In genomic region chr16:66401610-66402009, GRCh38 we compare ENCODE assay signal across 23 cellular contexts. TPM values are rescaled to one million over a fixed set of nuclear protein-coding genes. Genes with fewer than 3 reads are reported as not detected.
DNase-seq lines count a peak whose midpoint lies in the region; ATAC-seq and TF ChIP-seq lines count a peak whose summit lies in the region.
"Had no signal": no experiment of that assay in that cellular context is flagged by ENCODE, and none has a peak within 500 bp of the region (broad histone marks: within the 10 kb centered on the region; RNA-seq: fewer than 3 reads in every experiment).

No MANE protein-coding gene starts in this region.

- H3K9me2 ChIP-seq in GM23338 (ENCODE audit: insufficient read depth): no peaks in the 10 kb centered on the region

- H3K4me3 ChIP-seq in GM23338: no peak overlapping the region
- H3K4me3 ChIP-seq in gastroesophageal sphincter: no peak overlapping the region
- H3K4me3 ChIP-seq in neuronal stem cell (ENCODE audit: low read length in 2 of 2): no peak overlapping the region
- H3K4me3 ChIP-seq: MG63, PC-9 had no signal

- no peak overlapping the region for H2AFZ ChIP-seq in GM23338
- H2AFZ ChIP-seq in neuronal stem cell (ENCODE audit: low read length): no peak overlapping the region
- H2AFZ ChIP-seq: PC-9 had no signal

- no peak overlapping the region for H4K91ac ChIP-seq in neuronal stem cell (ENCODE audit: low read depth, low read length, poor library complexity)

- H3K79me1 ChIP-seq in neuronal stem cell (ENCODE audit: low read depth, low read length): no peaks in the 10 kb centered on the region

- H3K9ac ChIP-seq in neuronal stem cell (ENCODE audit: low read depth, low read length, poor library complexity): peak overlapping the region; percentile 35

- no peak overlapping the region for H2BK15ac ChIP-seq in neuronal stem cell (ENCODE audit: low read length)

- no peak overlapping the region; the same call in 2 of the 3 replicates for H3K4me3 Mint-ChIP-seq in GM23338
- H3K4me3 Mint-ChIP-seq: H9, HFFc6 had no signal

- TF ChIP-seq EP300 in gastroesophageal sphincter (IDR thresholded peaks at IDR 0.05): no peak

- 30 to 60% methylated on average over 2 to 3 of the region's 11 CpGs for WGBS in gastroesophageal sphincter (ENCODE audit: low coverage in 1 of 2), 2 donors
- no CpG with 5 or more reads among the region's 11 CpGs for WGBS in neuronal stem cell (ENCODE audit: extremely low coverage in 2 of 2, insufficient read length in 2 of 2, insufficient replicate concordance in 1 of 2), 2 donors

- no peak for TF ChIP-seq CTCF in GM23338 (conservative IDR thresholded peaks at IDR 0.05; ENCODE audit: low read depth in 2 of 2)
- no peak for TF ChIP-seq CTCF in gastroesophageal sphincter (IDR thresholded peaks at IDR 0.05)

- H3K4me1 ChIP-seq in GM23338 (ENCODE audit: insufficient read depth) (no peaks in the 10 kb centered on the region), gastroesophageal sphincter (peaks cover 0 to 33% (median 0%) of the 10 kb centered on the region in 3 donors), neuronal stem cell (ENCODE audit: control insufficient read depth in 2 of 2, insufficient read depth in 1 of 2, low read depth in 1 of 2, low read length in 2 of 2) (peaks cover 5 to 9% of the 10 kb centered on the region in 2 donors)

- H3K27ac ChIP-seq in GM23338 (ENCODE audit: low read depth) (no peak overlapping the region), gastroesophageal sphincter (peak overlapping the region in 3 of 4 donors; percentile 12 to 41 (median 31)), neuronal stem cell (replicated peaks; ENCODE audit: low read length) (no peak overlapping the region)
- H3K27ac ChIP-seq: 22Rv1, PC-9 had no signal

- no peak overlapping the region for H2BK120ac ChIP-seq in neuronal stem cell (ENCODE audit: low read depth, low read length)

- no peak overlapping the region for H3K14ac ChIP-seq in neuronal stem cell (ENCODE audit: low read length)

- H2AK5ac ChIP-seq in neuronal stem cell (ENCODE audit: low read depth, low read length): no peak overlapping the region

- H3K9me3 Mint-ChIP-seq in GM23338: peaks cover 13% of the 10 kb centered on the region

- H3F3A ChIP-seq in GM23338 (replicated peaks; ENCODE audit: low read depth): no peaks in the 10 kb centered on the region

- H3K4me1 Mint-ChIP-seq in GM23338: peaks cover 16% of the 10 kb centered on the region

- H4K8ac ChIP-seq in neuronal stem cell (ENCODE audit: low read depth, low read length): no peak overlapping the region

- H3K27me3 Mint-ChIP-seq in GM23338 (ENCODE audit: insufficient read depth, low read depth, poor library complexity): peaks cover 9% of the 10 kb centered on the region

- H3K27ac Mint-ChIP-seq in GM23338: peak overlapping the region; percentile 62; the same call in 1 of the 2 replicates
- H3K27ac Mint-ChIP-seq: HFFc6 had no signal

- no peaks in the 10 kb centered on the region for H3K27me3 ChIP-seq in GM23338 (ENCODE audit: insufficient read depth)
- H3K27me3 ChIP-seq in gastroesophageal sphincter: no peaks in the 10 kb centered on the region
- H3K27me3 ChIP-seq in neuronal stem cell (ENCODE audit: control insufficient read depth in 3 of 3, insufficient read depth in 3 of 3, low read depth in 1 of 3, low read length in 3 of 3): peaks cover 0 to under 1% (median 0%) of the 10 kb centered on the region in 3 experiments
- H3K27me3 ChIP-seq: BE2C, MG63 had no signal

- no peak overlapping the region for H3K4me2 ChIP-seq in GM23338
- H3K4me2 ChIP-seq in neuronal stem cell (ENCODE audit: insufficient read depth, low read length, poor library complexity, severe bottlenecking): no peak overlapping the region
- H3K4me2 ChIP-seq: PC-9 had no signal

- H3K79me2 ChIP-seq in GM23338 (replicated peaks; ENCODE audit: insufficient read depth): no peaks in the 10 kb centered on the region

- no peak overlapping the region for H2BK5ac ChIP-seq in neuronal stem cell (ENCODE audit: low read length)

- H2BK12ac ChIP-seq in neuronal stem cell (ENCODE audit: low read length): no peak overlapping the region

- no peak overlapping the region for H3K4ac ChIP-seq in neuronal stem cell (ENCODE audit: low read length)

- peak overlapping the region; percentile 33 for H3K18ac ChIP-seq in neuronal stem cell (ENCODE audit: low read length)

- DNase-seq in activated CD8-positive, alpha-beta memory T cell treated with anti-CD3 and anti-CD28 coated beads, Interleukin-2, amount 50 U/mL, for 48 hours: peak; percentile 36
- DNase-seq in activated CD8-positive, alpha-beta memory T cell treated with anti-CD3 and anti-CD28 coated beads for 24 hours: no peak
- DNase-seq in GM23338 (ENCODE audit: low spot score) (no peak), neuronal stem cell (ENCODE audit: low spot score) (no peak), SIG-M5 (lab: John Stamatoyannopoulos, UW) (no peak)
- DNase-seq in activated naive CD4-positive, alpha-beta T cell treated with Interleukin-2 at 50 U/mL for 16 hours: no peak
- DNase-seq: ACHN, BE2C, DMS153, H9, HFFc6, KBM-7, MG63, NCI-H1417, NCI-H1694, NCI-H2029 treated with DMSO at 0.1 percent for 48 hours, NCI-H446 treated with DMSO at 0.1 percent for 48 hours, PC-9, SHP77 had no signal

- H4K20me1 ChIP-seq in GM23338 (replicated peaks; ENCODE audit: insufficient read depth): no peaks in the 10 kb centered on the region

- no peak; the same call in 2 of the 3 replicates for ATAC-seq in GM23338
- no peak for ATAC-seq in gastroesophageal sphincter
- no peak for ATAC-seq in GM18519 (IDR thresholded peaks at IDR 0.05; ENCODE audit: low FRiP score, unreplicated experiment)

- peaks cover 0 to 6% (median 0%) of the 10 kb centered on the region in 3 donors for H3K9me3 ChIP-seq in gastroesophageal sphincter
- peaks cover 2 to 5% of the 10 kb centered on the region in 2 donors for H3K9me3 ChIP-seq in neuronal stem cell (replicated peaks in 1 of 2; ENCODE audit: control insufficient read depth in 2 of 2, insufficient read depth in 1 of 2, low read depth in 1 of 2, low read length in 2 of 2)
- H3K9me3 ChIP-seq: BE2C, MG63 had no signal

- H3K23ac ChIP-seq in neuronal stem cell (ENCODE audit: low read depth, low read length, poor library complexity): no peak overlapping the region

- no peak for TF ChIP-seq POLR2A in gastroesophageal sphincter (IDR thresholded peaks at IDR 0.05)

- H3K36me3 Mint-ChIP-seq in GM23338 (ENCODE audit: low read depth): no peaks in the 10 kb centered on the region

- H3K36me3 ChIP-seq in GM23338 (ENCODE audit: insufficient read depth): no peaks in the 10 kb centered on the region
- H3K36me3 ChIP-seq in gastroesophageal sphincter: no peaks in the 10 kb centered on the region
- H3K36me3 ChIP-seq in neuronal stem cell (replicated peaks in 1 of 2; ENCODE audit: control insufficient read depth in 2 of 2, insufficient read depth in 2 of 2, low read length in 2 of 2): no peaks in the 10 kb centered on the region
- H3K36me3 ChIP-seq: BE2C, MG63 had no signal

TF ChIP-seq in GM23338, 12 proteins besides CTCF, POLR2A, EP300 and RAD21 (continues in another document):
- TF ChIP-seq JUNB (IDR thresholded peaks at IDR 0.05; ENCODE audit: unreplicated experiment): no peak

RNA-seq across cellular contexts. Expression of gene BEAN1, which starts 25.5 kb away (rescaled TPM):
- 0.07 TPM in 1 of 2 replicates, not detected in the other for total RNA-seq in GM23338 (2014; rRNA removed; shearing (Covaris generic))
- 0.10 TPM in 1 of 2 replicates, not detected in the other for polyA plus RNA-seq in GM23338 (2016; fragmentation: Nextera tagmentation; extraction: Ambion mirVana)
- total RNA-seq in gastroesophageal sphincter: 1 to 10 TPM in 1 of 4 donors, under 1 TPM in 2, not detected in 1; 0.47 to 1.0 (median 0.54) TPM
- polyA plus RNA-seq in neuronal stem cell (2013, experiment 1 of 2): 1.4 TPM
- 1.6 TPM for polyA plus RNA-seq in neuronal stem cell (2013, experiment 2 of 2)
- total RNA-seq: HFFc6 had no signal

RNA-seq across cellular contexts. Expression of gene CDH5, which starts 35.1 kb away (rescaled TPM):
- total RNA-seq in GM23338 (2014; rRNA removed; shearing (Covaris generic)): not detected in 2 replicates
- polyA plus RNA-seq in GM23338 (2016; fragmentation: Nextera tagmentation; extraction: Ambion mirVana): 0.18 TPM in 1 of 2 replicates, not detected in the other
- total RNA-seq in gastroesophageal sphincter: 10 to 100 TPM; 16.2 to 50.1 (median 38.5) TPM
- polyA plus RNA-seq in neuronal stem cell (2013, experiment 1 of 2): 0.21 TPM
- 0.25 TPM for polyA plus RNA-seq in neuronal stem cell (2013, experiment 2 of 2)
- total RNA-seq: HFFc6, RPMI7951 had no signal

Comparison
In these comparisons a context has a peak if more than half of its experiments do, and no peak if none do; other contexts are left out.
1. H3K27ac ChIP-seq: peak in gastroesophageal sphincter (3 of 4); none in GM23338 (single experiment) and neuronal stem cell (single experiment).
2. RNA of gene CDH5, which starts 35.1 kb away (total RNA-seq): 16.2 to 50.1 TPM in gastroesophageal sphincter; not detected in GM23338; every median in the first group is over 10 times any median in the second.